In the genomic region with DNA sequence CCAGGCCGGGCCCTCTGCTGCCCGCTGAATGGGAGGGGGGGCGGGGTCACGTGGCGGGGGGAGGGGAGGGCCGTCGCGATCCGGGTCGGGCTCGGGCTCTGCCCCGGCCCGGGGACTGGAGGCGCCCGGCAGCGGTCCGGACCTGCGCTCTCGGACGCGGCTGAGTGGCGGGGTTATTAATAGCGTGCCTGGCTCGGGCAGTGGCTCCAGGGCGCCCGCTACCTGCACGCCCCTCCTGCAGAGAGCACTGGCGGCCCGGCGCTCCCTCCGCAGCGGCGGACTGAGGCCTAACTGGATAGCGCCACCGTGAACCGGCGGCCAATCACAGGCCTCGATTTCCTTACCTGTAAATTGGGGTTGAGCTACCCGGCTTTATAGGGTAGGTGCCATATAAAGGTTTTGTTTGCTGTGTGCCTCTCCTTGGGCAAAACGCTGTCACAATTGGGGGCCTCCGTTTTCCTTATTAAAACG, we compare ENCODE assay signal across 8 cellular contexts.
DNase-seq lines count a peak whose midpoint lies in the region; ATAC-seq and TF ChIP-seq lines count a peak whose summit lies in the region.

No MANE protein-coding gene starts in this region.

- ATAC-seq in GM21576 (IDR thresholded peaks at IDR 0.05; ENCODE audit: unreplicated experiment), result peak; percentile 53
- no peak for ATAC-seq in GM19328 (IDR thresholded peaks at IDR 0.05; ENCODE audit: unreplicated experiment)

- CTCF ChIA-PET in AG04449 (lab: Yijun Ruan, JAX), result interaction anchor here (0.6 to 27.5 kb wide), 9 partner anchors 7 to 276 kb away, joined by 3 to 689 read pairs (median 9); partner anchors contain the start of gene AHDC1

- peak overlapping the region; percentile 34 for H3K4me3 ChIP-seq in AG04449 (ENCODE audit: low read depth, low read length)
- H3K4me3 ChIP-seq in retinal pigment epithelial cell (ENCODE audit: low read length), result peak overlapping the region; percentile 19

- no peak for DNase-seq in AG04449 (ENCODE audit: low read depth, low spot score)
- DNase-seq in amygdala (lab: John Stamatoyannopoulos, UW), result peak in 33 of 56 donors; percentile 26 to 79 (median 54)
- DNase-seq in hepatic stellate cell (ENCODE audit: low spot score), result peak; percentile 87
- DNase-seq in retinal pigment epithelial cell (ENCODE audit: low read depth), result no peak
- DNase-seq in dedifferentiated amniotic fluid mesenchymal stem cell (ENCODE audit: extremely low spot score), result no peak
- DNase-seq in activated gamma-delta T cell treated with Interleukin-2 at 50 U/mL for 16 hours, result no peak

- POLR2A ChIA-PET in AG04449 (lab: Yijun Ruan, JAX), result interaction anchor here (0.9 to 1.4 kb wide), 2 partner anchors 19 to 28 kb away, joined by 4 to 5 read pairs; partner anchors contain the start of gene AHDC1

- TF ChIP-seq CTCF in AG04449 (IDR thresholded peaks at IDR 0.05; ENCODE audit: insufficient read depth, low read length, missing control alignments) (peak; percentile 15), retinal pigment epithelial cell (conservative IDR thresholded peaks at IDR 0.05; ENCODE audit: low read depth, low read length) (peak; percentile 23)

Comparison
In these comparisons a context has a peak if more than half of its experiments do, and no peak if none do; other contexts are left out.
1. DNase-seq: peak in amygdala (33 of 56) and hepatic stellate cell (single experiment); none in AG04449 (single experiment), retinal pigment epithelial cell (single experiment), dedifferentiated amniotic fluid mesenchymal stem cell (single experiment) and activated gamma-delta T cell treated with Interleukin-2 at 50 U/mL for 16 hours (single experiment).